10 cellular contexts compared by ENCODE assay signal in genomic region chr4:81786063-81786763, GRCh38.
DNase-seq lines count a peak whose midpoint lies in the region; ATAC-seq, FAIRE-seq and TF ChIP-seq lines count a peak whose summit lies in the region.
"Had no signal": no experiment of that assay in that cellular context is flagged by ENCODE, and none has a peak within 500 bp of the region (broad histone marks: within the 10 kb centered on the region; RNA-seq: fewer than 3 reads in every experiment).

No MANE protein-coding gene starts in this region.

- H3K56ac ChIP-seq in H1 (replicated peaks; ENCODE audit: insufficient read length, low read depth, low read length), result no peak overlapping the region

- H3K36me3 ChIP-seq in H1 (ENCODE audit: control insufficient read depth in 2 of 4, insufficient read depth in 4 of 4, low read length in 3 of 4), result no peaks in the 10 kb centered on the region
- no peaks in the 10 kb centered on the region for H3K36me3 ChIP-seq in neural progenitor cell

- H2BK120ac ChIP-seq in H1 (replicated peaks; ENCODE audit: low read depth, low read length), result no peak overlapping the region

- WGBS in H1 (ENCODE audit: extremely low coverage in 1 of 2, insufficient coverage in 1 of 2, insufficient read length in 1 of 2, insufficient replicate concordance in 2 of 2, low coverage in 1 of 2, low lambda C conversion rate in 2 of 2, missing lambda C conversion rate in 1 of 2), 2 experiments, result 71% methylated on average over 4 of the region's 4 CpGs; no CpG with 5 or more reads in 1 of the 2 experiments

- no peak overlapping the region for H4K91ac ChIP-seq in H1 (replicated peaks; ENCODE audit: insufficient read length, low read length)

- no peak overlapping the region for H3K4ac ChIP-seq in H1 (replicated peaks; ENCODE audit: insufficient read length, low read depth, low read length)

- TF ChIP-seq CTCF in H1 (IDR thresholded peaks at IDR 0.05; ENCODE audit: control extremely low read depth in 1 of 3, insufficient read depth in 1 of 3, low read depth in 1 of 3, low read length in 3 of 3) (no peak), neural progenitor cell (IDR thresholded peaks at IDR 0.05) (no peak)

- no peaks in the 10 kb centered on the region for H3K36me3 Mint-ChIP-seq in neural progenitor cell

- H3K27ac Mint-ChIP-seq in neural progenitor cell, result no peak overlapping the region

- H3K18ac ChIP-seq in H1 (ENCODE audit: extremely low read depth, low read length), result no peak overlapping the region

- TF ChIP-seq RAD21 in H1 (IDR thresholded peaks at IDR 0.05 in 1 of 2, conservative IDR thresholded peaks at IDR 0.05 in 1 of 2; ENCODE audit: low read depth in 2 of 2, low read length in 2 of 2), result no peak

- H3K23me2 ChIP-seq in H1 (ENCODE audit: low read depth, low read length), result no peaks in the 10 kb centered on the region; the same call in 1 of the 2 replicates

- ATAC-seq in GM18519 (IDR thresholded peaks at IDR 0.05; ENCODE audit: low FRiP score, unreplicated experiment) (no peak), GM19463 (IDR thresholded peaks at IDR 0.05; ENCODE audit: unreplicated experiment) (no peak), SK-N-SH treated with all-trans-retinoic acid at 6 μM for 48 hours (no peak)

- H4K20me1 ChIP-seq in H1 (replicated peaks in 1 of 2; ENCODE audit: control insufficient read depth in 1 of 2, insufficient read depth in 2 of 2, low read length in 2 of 2), result no peaks in the 10 kb centered on the region
- H4K20me1 ChIP-seq in neural progenitor cell (ENCODE audit: low read depth), result no peaks in the 10 kb centered on the region

- H3K79me1 ChIP-seq in H1 (ENCODE audit: low read depth, low read length), result no peaks in the 10 kb centered on the region

- DNase-seq in HEK293T (ENCODE audit: extremely low spot score) (peak; percentile 11), NCI-H2227 (lab: John Stamatoyannopoulos, UW; ENCODE audit: unreplicated experiment) (peak; percentile 71), H1 (ENCODE audit: low read depth in 1 of 2, low spot score in 2 of 2) (no peak), neural progenitor cell (ENCODE audit: low spot score) (no peak), GF-D8 (lab: John Stamatoyannopoulos, UW) (no peak)
- DNase-seq: DND-41, T-helper 9 cell had no signal

- no peak overlapping the region for H4K8ac ChIP-seq in H1 (ENCODE audit: extremely low read depth, insufficient read depth, low read length)

- H3K4me3 ChIP-seq in H1 (ENCODE audit: extremely low read depth in 1 of 4, insufficient read depth in 2 of 4, low read depth in 3 of 4, low read length in 4 of 4), result no peak overlapping the region
- no peak overlapping the region for H3K4me3 ChIP-seq in neural progenitor cell

- H2BK15ac ChIP-seq in H1 (ENCODE audit: low read length), result no peak overlapping the region

- H3K9me3 Mint-ChIP-seq in neural progenitor cell, result no peaks in the 10 kb centered on the region

- peaks cover 21% of the 10 kb centered on the region for H3K4me1 Mint-ChIP-seq in neural progenitor cell

- no peak overlapping the region for H2BK12ac ChIP-seq in H1 (ENCODE audit: low read depth, low read length)

- POLR2A ChIA-PET in HEK293T (lab: Yijun Ruan, JAX), result no interaction called here
- POLR2A ChIA-PET in H1 (lab: Charles Lee; ENCODE audit: partially characterized antibody), result interaction anchor here (1.5 kb wide), 1 partner anchor 8 kb away, joined by 3 read pairs; no protein-coding TSS in a partner anchor

- H3K4me1 ChIP-seq in H1 (replicated peaks in 1 of 4; ENCODE audit: control insufficient read depth in 3 of 4, insufficient read depth in 4 of 4, low read length in 3 of 4) (no peaks in the 10 kb centered on the region), neural progenitor cell (no peaks in the 10 kb centered on the region)

- H3K27ac ChIP-seq in H1 (ENCODE audit: low read depth, low read length) (no peak overlapping the region), neural progenitor cell (no peak overlapping the region)

- H3K9me3 ChIP-seq in H1 (ENCODE audit: insufficient read depth in 2 of 2, low read depth in 1 of 2, low read length in 1 of 2) (no peaks in the 10 kb centered on the region), neural progenitor cell (ENCODE audit: low read depth) (no peaks in the 10 kb centered on the region)

- 0 out of 2 replicates have a peak overlapping the region, but pooled peaks have one; percentile 8 for H2AFZ ChIP-seq in H1 (ENCODE audit: low read length)
- peak overlapping the region; percentile 29 for H2AFZ ChIP-seq in neural progenitor cell (replicated peaks)

- no peaks in the 10 kb centered on the region for H3K27me3 ChIP-seq in H1 (replicated peaks in 1 of 4; ENCODE audit: control insufficient read depth in 3 of 4, extremely low read depth in 1 of 4, insufficient read depth in 3 of 4, low read length in 3 of 4)
- no peaks in the 10 kb centered on the region for H3K27me3 ChIP-seq in neural progenitor cell

- H3K9ac ChIP-seq in H1 (replicated peaks in 1 of 4; ENCODE audit: extremely low read depth in 1 of 4, low read depth in 3 of 4, low read length in 3 of 4) (no peak overlapping the region), neural progenitor cell (no peak overlapping the region)

- no peak overlapping the region for H2BK20ac ChIP-seq in H1 (ENCODE audit: low read length)

- H3K4me3 Mint-ChIP-seq in neural progenitor cell, result no peak overlapping the region

- peaks cover 2% of the 10 kb centered on the region for H3K27me3 Mint-ChIP-seq in neural progenitor cell (ENCODE audit: insufficient read depth, low read depth)

- no peak overlapping the region for H2BK5ac ChIP-seq in H1 (ENCODE audit: low read depth, low read length)

- H3F3A ChIP-seq in neural progenitor cell (ENCODE audit: low read depth), result no peaks in the 10 kb centered on the region

- no peak overlapping the region for H3K14ac ChIP-seq in H1 (ENCODE audit: insufficient read length)

- H4K5ac ChIP-seq in H1 (ENCODE audit: insufficient read length, low read depth, low read length), result no peak overlapping the region

- TF ChIP-seq EP300 in H1 (IDR thresholded peaks at IDR 0.05; ENCODE audit: borderline replicate concordance in 1 of 2, low read depth in 2 of 2, low read length in 2 of 2), result no peak

- H3K23ac ChIP-seq in H1 (ENCODE audit: insufficient read length), result no peak overlapping the region

- H3K79me2 ChIP-seq in H1 (ENCODE audit: control insufficient read depth in 1 of 2, insufficient read depth in 2 of 2, low read length in 2 of 2) (no peaks in the 10 kb centered on the region), neural progenitor cell (ENCODE audit: low read depth) (no peaks in the 10 kb centered on the region)

- FAIRE-seq in H1 (lab: Jason Lieb, UNC), result no peak

- CTCF ChIA-PET in HEK293T (lab: Yijun Ruan, JAX), result interaction anchor here (0.6 to 1.1 kb wide), 3 partner anchors 9 to 277 kb away, joined by 3 to 4 read pairs (median 4); no protein-coding TSS in a partner anchor
- CTCF ChIA-PET in H1 (lab: Charles Lee; ENCODE audit: partially characterized antibody), result interaction anchor here (0.6 to 1.9 kb wide), 10 partner anchors 11 to 716 kb away, joined by 3 to 7 read pairs (median 4); no protein-coding TSS in a partner anchor

- no peak overlapping the region for H2AK5ac ChIP-seq in H1 (ENCODE audit: low read depth, low read length)

- H3K4me2 ChIP-seq in H1 (ENCODE audit: insufficient read depth in 1 of 2, low read depth in 2 of 2, low read length in 2 of 2), result no peak overlapping the region
- no peak overlapping the region for H3K4me2 ChIP-seq in neural progenitor cell

- TF ChIP-seq POLR2A in H1 (IDR thresholded peaks at IDR 0.05; ENCODE audit: control extremely low read depth in 1 of 2, low read depth in 2 of 2, low read length in 2 of 2), result no peak

TF ChIP-seq in HEK293T, 16 proteins besides CTCF, POLR2A, EP300 and RAD21 (continues in another document):
- TF ChIP-seq HDGF (IDR thresholded peaks at IDR 0.05; ENCODE audit: borderline replicate concordance) (no peak), LEF1 (IDR thresholded peaks at IDR 0.05; ENCODE audit: borderline replicate concordance) (no peak), SUZ12 (IDR thresholded peaks at IDR 0.05) (no peak), BHLHE40 (IDR thresholded peaks at IDR 0.05; ENCODE audit: borderline replicate concordance) (no peak), NFRKB (IDR thresholded peaks at IDR 0.05) (no peak), ELF4 (IDR thresholded peaks at IDR 0.05) (no peak), ARNT (IDR thresholded peaks at IDR 0.05) (no peak), SP1 (IDR thresholded peaks at IDR 0.05) (no peak), CTBP1 (IDR thresholded peaks at IDR 0.05; ENCODE audit: borderline replicate concordance) (no peak), FOXM1 (IDR thresholded peaks at IDR 0.05; ENCODE audit: borderline replicate concordance) (no peak), L3MBTL2 (conservative IDR thresholded peaks at IDR 0.05) (no peak)

TF ChIP-seq in H1, 55 proteins besides CTCF, POLR2A, EP300 and RAD21:
- no peak for TF ChIP-seq RXRA (IDR thresholded peaks at IDR 0.05; ENCODE audit: insufficient read depth, low read depth, low read length)
- TF ChIP-seq SP1 (IDR thresholded peaks at IDR 0.05; ENCODE audit: low read depth, low read length), result no peak
- TF ChIP-seq MAFK (IDR thresholded peaks at IDR 0.05; ENCODE audit: low read depth, low read length), result no peak
- no peak for TF ChIP-seq RNF2 (IDR thresholded peaks at IDR 0.05; ENCODE audit: borderline replicate concordance, low read depth, low read length, missing control alignments, poor library complexity, severe bottlenecking)
- no peak for TF ChIP-seq TCF12 (IDR thresholded peaks at IDR 0.05; ENCODE audit: low read depth, low read length)
- TF ChIP-seq JUN (IDR thresholded peaks at IDR 0.05; ENCODE audit: low read depth, low read length), result no peak
- no peak for TF ChIP-seq EZH2 (IDR thresholded peaks at IDR 0.05; ENCODE audit: low read depth, low read length, severe bottlenecking)

Comparison
In these comparisons a context has a peak if more than half of its experiments do, and no peak if none do; other contexts are left out.
1. DNase-seq: peak in HEK293T (single experiment) and NCI-H2227 (single experiment); none in H1 (0 of 2), neural progenitor cell (single experiment) and GF-D8 (single experiment).